Comparison of ENCODE assay signal across 8 cellular contexts in genomic region chr6:41371461-41371991, GRCh38. TPM values are rescaled to one million over a fixed set of nuclear protein-coding genes. Genes with fewer than 3 reads are reported as not detected.
DNase-seq lines count a peak whose midpoint lies in the region; ATAC-seq, FAIRE-seq and TF ChIP-seq lines count a peak whose summit lies in the region.

No MANE protein-coding gene starts in this region.

- no peak overlapping the region for H3K27ac ChIP-seq in ovary

- ATAC-seq in activated CD8-positive, alpha-beta T cell treated with anti-CD3 and anti-CD28 coated beads for 36 hours: peak; percentile 8
- ATAC-seq in GM21367 (IDR thresholded peaks at IDR 0.05; ENCODE audit: unreplicated experiment): no peak

- no peaks in the 10 kb centered on the region for H3K9me3 Mint-ChIP-seq in T-helper 1 cell treated with Interleukin-12 subunit alpha and Interleukin-12 subunit beta and Interleukin-4 antibody, amounts not matched to agents 30 μg/mL and 1 μg/mL, for 36 hours
- H3K9me3 Mint-ChIP-seq in activated CD8-positive, alpha-beta T cell treated with anti-CD3 and anti-CD28 coated beads for 36 hours: no peaks in the 10 kb centered on the region

- H3K4me1 ChIP-seq in ovary (ENCODE audit: insufficient read depth): peaks cover 11% of the 10 kb centered on the region

- peaks cover 89% of the 10 kb centered on the region for H3K27me3 Mint-ChIP-seq in T-helper 1 cell treated with Interleukin-12 subunit alpha and Interleukin-12 subunit beta and Interleukin-4 antibody, amounts not matched to agents 30 μg/mL and 1 μg/mL, for 36 hours (ENCODE audit: low read depth)
- peaks cover 59% of the 10 kb centered on the region for H3K27me3 Mint-ChIP-seq in activated CD8-positive, alpha-beta T cell treated with anti-CD3 and anti-CD28 coated beads for 36 hours

- peaks cover 19% of the 10 kb centered on the region for H3K4me1 Mint-ChIP-seq in T-helper 1 cell treated with Interleukin-12 subunit alpha and Interleukin-12 subunit beta and Interleukin-4 antibody, amounts not matched to agents 30 μg/mL and 1 μg/mL, for 36 hours (ENCODE audit: low read depth)
- H3K4me1 Mint-ChIP-seq in activated CD8-positive, alpha-beta T cell treated with anti-CD3 and anti-CD28 coated beads for 36 hours (ENCODE audit: low read depth): peaks cover 30% of the 10 kb centered on the region

- no peak for FAIRE-seq in frontal cortex (lab: Jason Lieb, UNC)

- H3K4me3 ChIP-seq in ovary: peak overlapping the region; percentile 21

- no peaks in the 10 kb centered on the region for H3K36me3 ChIP-seq in ovary

- no peak for TF ChIP-seq POLR2A in ovary (IDR thresholded peaks at IDR 0.05)

- H3K4me3 Mint-ChIP-seq in T-helper 1 cell treated with Interleukin-12 subunit alpha and Interleukin-12 subunit beta and Interleukin-4 antibody, amounts not matched to agents 30 μg/mL and 1 μg/mL, for 36 hours: peak overlapping the region; percentile 74
- H3K4me3 Mint-ChIP-seq in activated CD8-positive, alpha-beta T cell treated with anti-CD3 and anti-CD28 coated beads for 36 hours: peak overlapping the region; percentile 70

- WGBS in ovary, 3 donors: 1 to 2% (median 2%) methylated on average over 39 of the region's 39 CpGs

- CTCF ChIA-PET in activated CD8-positive, alpha-beta T cell treated with anti-CD3 and anti-CD28 coated beads for 36 hours (lab: Charles Lee): interaction anchor here (0.7 to 4.9 kb wide), 12 partner anchors 15 to 313 kb away, joined by 3 to 47 read pairs (median 4); partner anchors contain the start of gene NCR2

- intact Hi-C loops in activated CD8-positive, alpha-beta T cell treated with anti-CD3 and anti-CD28 coated beads for 36 hours (cut with micrococcal nuclease): loop anchor here (5.0 kb wide), 1 partner anchor 56 kb away; no protein-coding TSS in a partner anchor
- intact Hi-C loops in ovary (cut with DNase I): loop anchor here in 2 of 4 donors (2.0 kb wide), 2 partner anchors 219 to 311 kb away; no protein-coding TSS in a partner anchor

- no peak for TF ChIP-seq CTCF in activated CD8-positive, alpha-beta T cell treated with anti-CD3 and anti-CD28 coated beads for 36 hours (IDR thresholded peaks at IDR 0.05)
- no peak for TF ChIP-seq CTCF in ovary (IDR thresholded peaks at IDR 0.05)

- H3K9me3 ChIP-seq in ovary: no peaks in the 10 kb centered on the region

- POLR2A ChIA-PET in activated CD8-positive, alpha-beta T cell treated with anti-CD3 and anti-CD28 coated beads for 36 hours (lab: Charles Lee): interaction anchor here (0.6 kb wide), 1 partner anchor 208 kb away, joined by 3 read pairs; no protein-coding TSS in a partner anchor

- H3K36me3 Mint-ChIP-seq in T-helper 1 cell treated with Interleukin-12 subunit alpha and Interleukin-12 subunit beta and Interleukin-4 antibody, amounts not matched to agents 30 μg/mL and 1 μg/mL, for 36 hours (ENCODE audit: low read depth): peaks cover 2% of the 10 kb centered on the region
- no peaks in the 10 kb centered on the region for H3K36me3 Mint-ChIP-seq in activated CD8-positive, alpha-beta T cell treated with anti-CD3 and anti-CD28 coated beads for 36 hours (ENCODE audit: low read depth)

- DNase-seq in T-helper 1 cell: no peak
- DNase-seq in activated CD8-positive, alpha-beta T cell treated with anti-CD3 and anti-CD28 coated beads for 36 hours: no peak
- peak; percentile 27 to 30 for DNase-seq in frontal cortex (ENCODE audit: low spot score in 2 of 2)
- DNase-seq in ovary: peak in 2 of 5 donors; percentile 32 to 50
- DNase-seq in HuH-7 (ENCODE audit: low spot score): no peak
- DNase-seq in LoVo (ENCODE audit: low spot score): no peak

- H3K27me3 ChIP-seq in ovary: peaks cover 11% of the 10 kb centered on the region

- TF ChIP-seq EP300 in ovary (IDR thresholded peaks at IDR 0.05): no peak

- peak overlapping the region; percentile 5 for H3K27ac Mint-ChIP-seq in T-helper 1 cell treated with Interleukin-12 subunit alpha and Interleukin-12 subunit beta and Interleukin-4 antibody, amounts not matched to agents 30 μg/mL and 1 μg/mL, for 36 hours
- H3K27ac Mint-ChIP-seq in activated CD8-positive, alpha-beta T cell treated with anti-CD3 and anti-CD28 coated beads for 36 hours: no peak overlapping the region

RNA-seq across cellular contexts. Expression of gene NCR2, which starts 36.1 kb away (rescaled TPM):
- under 1 TPM; 0.56 to 0.68 TPM for total RNA-seq in activated CD8-positive, alpha-beta T cell treated with anti-CD3 and anti-CD28 coated beads for 36 hours
- total RNA-seq in frontal cortex (not detected), ovary (not detected)
- not detected for polyA plus RNA-seq in ovary

Comparison
In these comparisons a context has a peak if more than half of its experiments do, and no peak if none do; other contexts are left out.
1. DNase-seq: peak in frontal cortex (2 of 2); none in T-helper 1 cell (0 of 5), activated CD8-positive, alpha-beta T cell treated with anti-CD3 and anti-CD28 coated beads for 36 hours (single experiment), HuH-7 (single experiment) and LoVo (single experiment).